27 cellular contexts compared by ENCODE assay signal in the genomic region with DNA sequence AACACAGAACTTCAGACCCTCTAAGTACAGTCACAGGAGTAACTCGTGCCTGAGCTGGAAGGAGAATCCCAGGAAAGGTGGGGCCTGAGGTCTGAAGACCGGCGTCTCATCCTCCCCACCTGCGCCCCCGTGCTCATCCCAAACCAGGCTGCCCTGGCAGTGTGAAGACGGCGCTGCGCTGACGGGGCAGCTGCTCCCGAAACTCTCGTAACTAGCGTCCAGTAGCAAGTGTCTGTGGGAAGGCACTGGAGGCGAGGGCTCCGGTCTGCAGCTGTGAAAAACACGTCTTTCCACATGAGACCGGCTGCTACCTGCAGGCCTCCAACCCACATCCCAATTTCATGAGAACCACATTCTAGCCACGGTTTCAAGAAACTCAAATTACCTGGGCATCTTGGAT.
"Had no signal": no experiment of that assay in that cellular context is flagged by ENCODE, and none has a peak within 500 bp of the region (broad histone marks: within the 10 kb centered on the region; RNA-seq: fewer than 3 reads in every experiment).

No MANE protein-coding gene starts in this region.

- FAIRE-seq: colon, endometrium, endothelial cell of umbilical vein, frontal cortex had no signal

- H3K4me3 ChIP-seq: colonic mucosa, coronary artery, dorsolateral prefrontal cortex, esophagus muscularis mucosa, esophagus squamous epithelium, gastrocnemius medialis, gastroesophageal sphincter, heart left ventricle, heart right ventricle had no signal

- H3K4me3 Mint-ChIP-seq: dendritic cell treated with granulocyte-macrophage colony-stimulating factor and Interleukin-4, amounts not matched to agents 40 ng/mL and 50 ng/mL, for 4 days; effector memory CD8-positive, alpha-beta T cell; endodermal cell had no signal

- H3K27me3 ChIP-seq: colonic mucosa, dorsolateral prefrontal cortex, esophagus muscularis mucosa, esophagus squamous epithelium, foreskin keratinocyte, gastrocnemius medialis, gastroesophageal sphincter, heart left ventricle, heart right ventricle had no signal

- H3K4me1 ChIP-seq: colonic mucosa, esophagus muscularis mucosa, esophagus squamous epithelium, foreskin keratinocyte, gastrocnemius medialis, gastroesophageal sphincter, heart left ventricle, heart right ventricle had no signal

- H3K27me3 Mint-ChIP-seq: dendritic cell treated with granulocyte-macrophage colony-stimulating factor and Interleukin-4, amounts not matched to agents 40 ng/mL and 50 ng/mL, for 4 days had no signal

- H3K27ac ChIP-seq: colonic mucosa, coronary artery, dorsolateral prefrontal cortex, epithelial cell of prostate, esophagus muscularis mucosa, esophagus squamous epithelium, foreskin keratinocyte, gastrocnemius medialis, gastroesophageal sphincter, heart left ventricle, heart right ventricle had no signal

- H3K27ac Mint-ChIP-seq: dendritic cell treated with granulocyte-macrophage colony-stimulating factor and Interleukin-4, amounts not matched to agents 40 ng/mL and 50 ng/mL, for 4 days; effector memory CD8-positive, alpha-beta T cell; endodermal cell had no signal

- H3K9me3 ChIP-seq: colonic mucosa, gastrocnemius medialis had no signal

- ATAC-seq: effector memory CD8-positive, alpha-beta T cell; esophagus mucosa; foreskin keratinocyte; gastrocnemius medialis; gastroesophageal sphincter; heart right ventricle had no signal

- H3K36me3 ChIP-seq: colonic mucosa, esophagus muscularis mucosa, esophagus squamous epithelium, gastrocnemius medialis, gastroesophageal sphincter, heart left ventricle, heart right ventricle had no signal

- DNase-seq: colonic mucosa; cortex of kidney; dermis blood vessel endothelial cell; dorsolateral prefrontal cortex; effector CD4-positive, alpha-beta T cell; effector CD8-positive, alpha-beta T cell; effector memory CD4-positive, alpha-beta T cell; effector memory CD8-positive, alpha-beta T cell; endodermal cell; erythroblast; esophagus squamous epithelium; foreskin fibroblast; foreskin keratinocyte; gastrocnemius medialis; glutamatergic neuron; heart left ventricle; heart right ventricle had no signal
